6 cellular contexts compared by ENCODE assay signal in the genomic region with DNA sequence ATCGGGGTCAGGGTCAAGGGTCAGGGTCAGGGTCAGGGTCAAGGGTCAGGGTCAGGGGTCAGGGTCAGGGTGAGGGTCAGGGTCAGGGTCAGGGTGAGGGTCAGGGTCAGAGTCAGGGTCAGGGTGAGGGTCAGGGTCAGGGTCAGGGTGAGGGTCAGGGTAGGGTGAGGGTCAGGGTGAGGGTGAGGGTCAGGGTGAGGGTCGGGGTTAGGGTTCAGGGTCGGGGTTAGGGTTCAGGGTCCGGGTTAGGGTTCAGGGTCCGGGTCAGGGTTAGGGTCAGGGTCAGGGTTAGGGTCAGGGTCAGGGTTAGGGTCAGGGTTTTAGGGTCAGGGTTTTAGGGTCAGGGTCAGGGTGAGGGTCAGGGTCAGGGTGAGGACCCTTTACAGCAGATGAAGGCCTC. TPM values are rescaled to one million over a fixed set of nuclear protein-coding genes. Genes with fewer than 3 reads are reported as not detected.
"Had no signal": no experiment of that assay in that cellular context is flagged by ENCODE, and none has a peak within 500 bp of the region (broad histone marks: within the 10 kb centered on the region; RNA-seq: fewer than 3 reads in every experiment).

No MANE protein-coding gene starts in this region.

RNA-seq across cellular contexts. Expression of a gene that starts 22.4 kb away (rescaled TPM):
- total RNA-seq: ascending aorta, astrocyte, bronchial epithelial cell, cardiac muscle cell, chondrocyte had no signal
- polyA plus RNA-seq: aorta, cardiac muscle cell had no signal
